In the genomic region with DNA sequence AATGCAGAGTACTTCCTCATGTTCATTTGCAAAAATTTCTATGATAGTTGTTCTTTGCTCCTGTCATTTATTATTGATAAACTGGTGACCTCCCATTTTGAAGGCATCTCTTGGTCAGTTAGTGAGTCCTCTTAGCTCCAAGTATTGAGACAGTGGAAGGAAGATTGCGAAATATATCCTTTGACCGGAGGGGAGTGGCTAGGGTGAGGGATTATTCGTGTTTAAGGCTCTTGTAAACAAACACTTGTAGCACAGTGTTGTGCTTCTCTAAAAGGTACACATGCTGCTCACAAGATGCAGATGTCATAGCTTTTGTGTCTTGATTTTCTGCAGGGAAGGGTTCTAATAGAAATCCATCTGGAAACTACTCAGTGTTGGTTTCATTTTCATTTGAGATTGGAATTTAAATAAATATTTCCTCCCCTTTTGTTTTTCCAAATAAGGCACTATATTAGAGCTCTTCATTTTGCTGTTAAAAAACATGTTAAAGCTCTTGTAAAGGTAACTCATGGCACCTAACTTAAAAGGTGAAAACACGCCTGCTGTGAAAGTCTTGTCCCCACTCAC, we compare ENCODE assay signal across 10 cellular contexts.
DNase-seq lines count a peak whose midpoint lies in the region; ATAC-seq and TF ChIP-seq lines count a peak whose summit lies in the region.
"Had no signal": no experiment of that assay in that cellular context is flagged by ENCODE, and none has a peak within 500 bp of the region (broad histone marks: within the 10 kb centered on the region; RNA-seq: fewer than 3 reads in every experiment).

No MANE protein-coding gene starts in this region.

- no peaks in the 10 kb centered on the region for H3K27me3 Mint-ChIP-seq in nephron (ENCODE audit: low read depth)
- H3K27me3 Mint-ChIP-seq: activated CD4-positive, alpha-beta T cell treated with anti-CD3 and anti-CD28 coated beads, Interleukin-2, amount 10 ng/mL, durations not matched to agents 24 days and 14 days had no signal

- peak; percentile 33 for DNase-seq in CD1c-positive myeloid dendritic cell (ENCODE audit: extremely low spot score)
- peak; percentile 0 for DNase-seq in NCI-H2029 treated with DMSO at 0.1 percent for 48 hours (lab: John Stamatoyannopoulos, UW)
- DNase-seq in NCI-H1694 treated with DMSO at 0.1 percent for 48 hours (lab: John Stamatoyannopoulos, UW), result no peak
- no peak for DNase-seq in cortex of kidney (lab: John Stamatoyannopoulos, UW)
- no peak for DNase-seq in NCI-H1694 (lab: John Stamatoyannopoulos, UW)
- DNase-seq: activated CD4-positive, alpha-beta T cell treated with anti-CD3 and anti-CD28 coated beads, Interleukin-2, amount 10 ng/mL, durations not matched to agents 24 days and 14 days; substantia nigra had no signal

- no peaks in the 10 kb centered on the region for H3K36me3 ChIP-seq in endocrine pancreas (ENCODE audit: control insufficient read depth, insufficient read depth, low read length)

- peaks cover 17% of the 10 kb centered on the region for H3K4me1 Mint-ChIP-seq in nephron

- peaks cover 30% of the 10 kb centered on the region for H3K36me3 Mint-ChIP-seq in nephron (ENCODE audit: low read depth)

- no peaks in the 10 kb centered on the region for H3K27me3 ChIP-seq in endocrine pancreas (ENCODE audit: control insufficient read depth, insufficient read depth, low read length)

- H3K9ac ChIP-seq in endocrine pancreas (ENCODE audit: control insufficient read depth, insufficient read depth, low read length), result no peak overlapping the region

- ATAC-seq in HG03378 (IDR thresholded peaks at IDR 0.05; ENCODE audit: unreplicated experiment), result no peak

- H3K9me3 Mint-ChIP-seq in nephron, result no peaks in the 10 kb centered on the region
- H3K9me3 Mint-ChIP-seq: activated CD4-positive, alpha-beta T cell treated with anti-CD3 and anti-CD28 coated beads, Interleukin-2, amount 10 ng/mL, durations not matched to agents 24 days and 14 days had no signal

- H3K4me3 ChIP-seq in endocrine pancreas (ENCODE audit: control insufficient read depth, insufficient read depth, low read length), result peak overlapping the region; percentile 67

- no peaks in the 10 kb centered on the region for H3K9me3 ChIP-seq in endocrine pancreas (ENCODE audit: control insufficient read depth, low read length)

- H3K4me1 ChIP-seq in endocrine pancreas (ENCODE audit: control insufficient read depth, insufficient read depth, low read length), result peaks cover 11% of the 10 kb centered on the region

- H3K4me3 Mint-ChIP-seq in nephron, result peak overlapping the region in 2 of 3 experiments; percentile 35 to 54
- H3K4me3 Mint-ChIP-seq: activated CD4-positive, alpha-beta T cell treated with anti-CD3 and anti-CD28 coated beads, Interleukin-2, amount 10 ng/mL, durations not matched to agents 24 days and 14 days had no signal

- no peak for TF ChIP-seq CTCF in nephron (IDR thresholded peaks at IDR 0.05; ENCODE audit: unreplicated experiment in 3 of 3)

- H3K27ac Mint-ChIP-seq in nephron, result peak overlapping the region; percentile 21 to 84 (median 21)
- H3K27ac Mint-ChIP-seq: activated CD4-positive, alpha-beta T cell treated with anti-CD3 and anti-CD28 coated beads, Interleukin-2, amount 10 ng/mL, durations not matched to agents 24 days and 14 days had no signal

Comparison
In these comparisons a context has a peak if more than half of its experiments do, and no peak if none do; other contexts are left out.
1. DNase-seq: peak in CD1c-positive myeloid dendritic cell (single experiment) and NCI-H2029 treated with DMSO at 0.1 percent for 48 hours (single experiment); none in NCI-H1694 treated with DMSO at 0.1 percent for 48 hours (single experiment), cortex of kidney (single experiment) and NCI-H1694 (single experiment).